10 cellular contexts compared by ENCODE assay signal in the genomic region with DNA sequence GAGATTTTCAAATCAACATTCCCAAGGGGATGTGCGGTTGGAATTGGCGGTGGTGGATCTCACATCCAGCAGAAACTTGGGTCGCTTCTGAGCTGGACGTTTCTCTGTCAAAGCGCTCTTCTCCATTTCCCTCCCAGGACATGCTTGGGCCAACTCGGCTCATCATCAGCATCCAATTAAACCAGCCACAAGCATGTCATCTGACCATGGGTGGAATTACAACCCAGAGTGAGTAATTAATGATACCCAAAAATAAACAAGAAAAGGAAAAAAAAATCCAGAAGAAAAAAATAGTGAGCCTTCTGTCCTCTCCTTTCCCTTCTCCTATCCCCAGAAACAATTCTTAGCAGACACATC.
A peak's percentile ranks its signal among the peaks of the same experiment; 100 is the strongest.
DNase-seq lines count a peak whose midpoint lies in the region; ATAC-seq and TF ChIP-seq lines count a peak whose summit lies in the region.
"Had no signal": no experiment of that assay in that cellular context is flagged by ENCODE, and none has a peak within 500 bp of the region (broad histone marks: within the 10 kb centered on the region; RNA-seq: fewer than 3 reads in every experiment).

No MANE protein-coding gene starts in this region.

- no peak for TF ChIP-seq POLR2A in spleen (IDR thresholded peaks at IDR 0.05)

- CTCF ChIA-PET in Calu3 (lab: Charles Lee): no interaction called here
- CTCF ChIA-PET in activated naive CD4-positive, alpha-beta T cell treated with anti-CD3 and anti-CD28 coated beads, Interleukin-2, amount 10 ng/mL, durations not matched to agents 7 days and 5 days (lab: Charles Lee): interaction anchor here (1.1 kb wide), 1 partner anchor 14 kb away, joined by 3 read pairs; no protein-coding TSS in a partner anchor

- no TSS peak for BruUV-seq in Calu3 (replicated peaks; lab: Mats Ljungman, UMichigan)

- peaks cover 47 to 100% (median 87%) of the 10 kb centered on the region in 6 donors for H3K4me1 ChIP-seq in spleen

- H3K9me3 Mint-ChIP-seq in glutamatergic neuron (ENCODE audit: unreplicated experiment) (peaks cover 6% of the 10 kb centered on the region), Calu3 (ENCODE audit: low read depth, unreplicated experiment) (no peaks in the 10 kb centered on the region)
- H3K9me3 Mint-ChIP-seq in activated naive CD4-positive, alpha-beta T cell treated with anti-CD3 and anti-CD28 coated beads, Interleukin-2, amount 10 ng/mL, durations not matched to agents 7 days and 5 days: no peaks in the 10 kb centered on the region

- H3K4me3 Mint-ChIP-seq in glutamatergic neuron (ENCODE audit: unreplicated experiment): no peak overlapping the region
- H3K4me3 Mint-ChIP-seq in Calu3 (ENCODE audit: low read depth, unreplicated experiment): no peak overlapping the region
- H3K4me3 Mint-ChIP-seq in activated naive CD4-positive, alpha-beta T cell treated with anti-CD3 and anti-CD28 coated beads, Interleukin-2, amount 10 ng/mL, durations not matched to agents 7 days and 5 days: no peak overlapping the region
- H3K4me3 Mint-ChIP-seq: activated CD8-positive, alpha-beta memory T cell treated with anti-CD3 and anti-CD28 coated beads, Interleukin-2, amount 10 ng/mL, durations not matched to agents 7 days and 5 days had no signal

- no peak for TF ChIP-seq CTCF in glutamatergic neuron (IDR thresholded peaks at IDR 0.05; ENCODE audit: partially characterized antibody, unreplicated experiment)
- no peak for TF ChIP-seq CTCF in spleen (IDR thresholded peaks at IDR 0.05 in 8 of 11, conservative IDR thresholded peaks at IDR 0.05 in 3 of 11)
- no peak for TF ChIP-seq CTCF in Calu3 (IDR thresholded peaks at IDR 0.05; ENCODE audit: unreplicated experiment)

- H3K27me3 ChIP-seq in spleen (replicated peaks in 1 of 7): no peaks in the 10 kb centered on the region

- intact Hi-C loops in spleen (cut with DNase I; ENCODE audit: low total_unique reads): loop anchor here (10.0 kb wide), 1 partner anchor 75 kb away; no protein-coding TSS in a partner anchor
- intact Hi-C loops in Calu3 (cut with micrococcal nuclease; ENCODE audit: unreplicated experiment): no loop called here

- H3K36me3 ChIP-seq in spleen: no peaks in the 10 kb centered on the region

- 82 to 93% (median 90%) methylated on average over 6 of the region's 6 CpGs for WGBS in spleen, 5 donors

- H3K36me3 Mint-ChIP-seq in glutamatergic neuron (ENCODE audit: unreplicated experiment) (peaks cover 7% of the 10 kb centered on the region), Calu3 (ENCODE audit: insufficient read depth, unreplicated experiment) (peaks cover 11% of the 10 kb centered on the region)
- H3K36me3 Mint-ChIP-seq in activated naive CD4-positive, alpha-beta T cell treated with anti-CD3 and anti-CD28 coated beads, Interleukin-2, amount 10 ng/mL, durations not matched to agents 7 days and 5 days: no peaks in the 10 kb centered on the region
- H3K36me3 Mint-ChIP-seq: activated CD8-positive, alpha-beta memory T cell treated with anti-CD3 and anti-CD28 coated beads, Interleukin-2, amount 10 ng/mL, durations not matched to agents 7 days and 5 days had no signal

- H3K27ac ChIP-seq in spleen: peak overlapping the region in 7 of 8 donors; percentile 59 to 81 (median 74)

- H3K4me3 ChIP-seq in spleen: no peak overlapping the region

- H3K4me1 Mint-ChIP-seq in glutamatergic neuron (ENCODE audit: low read depth, unreplicated experiment) (peaks cover 11% of the 10 kb centered on the region), Calu3 (ENCODE audit: low read depth, unreplicated experiment) (peaks cover 21% of the 10 kb centered on the region)
- peaks cover 31% of the 10 kb centered on the region for H3K4me1 Mint-ChIP-seq in activated naive CD4-positive, alpha-beta T cell treated with anti-CD3 and anti-CD28 coated beads, Interleukin-2, amount 10 ng/mL, durations not matched to agents 7 days and 5 days

- H3K9me3 ChIP-seq in spleen: no peaks in the 10 kb centered on the region

- peak; percentile 85 for DNase-seq in EH (ENCODE audit: low read depth)
- DNase-seq in RPMI7951 (ENCODE audit: low read depth): peak; percentile 51
- DNase-seq in glutamatergic neuron: no peak
- no peak for DNase-seq in spleen
- DNase-seq in Calu3: no peak
- DNase-seq in LoVo (ENCODE audit: low spot score): no peak
- DNase-seq in activated naive CD4-positive, alpha-beta T cell treated with anti-CD3 and anti-CD28 coated beads, Interleukin-2, amount 10 ng/mL, durations not matched to agents 7 days and 5 days: no peak
- DNase-seq: activated CD8-positive, alpha-beta memory T cell treated with anti-CD3 and anti-CD28 coated beads, Interleukin-2, amount 10 ng/mL, durations not matched to agents 7 days and 5 days; RPMI8226 had no signal

- no peak for ATAC-seq in HG03565 (IDR thresholded peaks at IDR 0.05; ENCODE audit: unreplicated experiment)
- ATAC-seq: activated CD8-positive, alpha-beta memory T cell treated with anti-CD3 and anti-CD28 coated beads, Interleukin-2, amount 10 ng/mL, durations not matched to agents 7 days and 5 days had no signal

- H3K27me3 Mint-ChIP-seq in glutamatergic neuron (ENCODE audit: unreplicated experiment) (peaks cover 5% of the 10 kb centered on the region), Calu3 (ENCODE audit: unreplicated experiment) (no peaks in the 10 kb centered on the region)
- no peaks in the 10 kb centered on the region for H3K27me3 Mint-ChIP-seq in activated naive CD4-positive, alpha-beta T cell treated with anti-CD3 and anti-CD28 coated beads, Interleukin-2, amount 10 ng/mL, durations not matched to agents 7 days and 5 days
- H3K27me3 Mint-ChIP-seq: activated CD8-positive, alpha-beta memory T cell treated with anti-CD3 and anti-CD28 coated beads, Interleukin-2, amount 10 ng/mL, durations not matched to agents 7 days and 5 days had no signal

- H3K27ac Mint-ChIP-seq in glutamatergic neuron (ENCODE audit: unreplicated experiment): peak overlapping the region; percentile 1
- no peak overlapping the region for H3K27ac Mint-ChIP-seq in Calu3 (ENCODE audit: unreplicated experiment)
- no peak overlapping the region for H3K27ac Mint-ChIP-seq in activated naive CD4-positive, alpha-beta T cell treated with anti-CD3 and anti-CD28 coated beads, Interleukin-2, amount 10 ng/mL, durations not matched to agents 7 days and 5 days
- H3K27ac Mint-ChIP-seq: activated CD8-positive, alpha-beta memory T cell treated with anti-CD3 and anti-CD28 coated beads, Interleukin-2, amount 10 ng/mL, durations not matched to agents 7 days and 5 days had no signal

Comparison
In these comparisons a context has a peak if more than half of its experiments do, and no peak if none do; other contexts are left out.
1. DNase-seq: peak in EH (single experiment) and RPMI7951 (single experiment); none in glutamatergic neuron (single experiment), spleen (single experiment), Calu3 (single experiment), LoVo (single experiment) and activated naive CD4-positive, alpha-beta T cell treated with anti-CD3 and anti-CD28 coated beads, Interleukin-2, amount 10 ng/mL, durations not matched to agents 7 days and 5 days (single experiment).